In genomic region chr17:76683011-76683755, GRCh38 we compare ENCODE assay signal across 6 cellular contexts. TPM values are rescaled to one million over a fixed set of nuclear protein-coding genes. Genes with fewer than 3 reads are reported as not detected.
DNase-seq lines count a peak whose midpoint lies in the region; ATAC-seq and TF ChIP-seq lines count a peak whose summit lies in the region.

No MANE protein-coding gene starts in this region.

- no peak for DNase-seq in HCT116 (ENCODE audit: low read depth, low spot score)
- DNase-seq in astrocyte of the spinal cord (ENCODE audit: low read depth, low spot score) = no peak
- no peak for DNase-seq in nephron progenitor cell
- no peak for DNase-seq in NCI-H748 treated with DMSO at 0.1 percent for 48 hours (lab: John Stamatoyannopoulos, UW)
- DNase-seq in head of caudate nucleus = no peak

- H3K9me3 ChIP-seq in HCT116 (ENCODE audit: control insufficient read depth in 1 of 2, insufficient read depth in 1 of 2, low read depth in 1 of 2, low read length in 2 of 2) = no peaks in the 10 kb centered on the region

- H3K27me3 ChIP-seq in HCT116 (ENCODE audit: insufficient read depth, low read length) = no peaks in the 10 kb centered on the region

- peak overlapping the region; percentile 16 for H3K4me3 Mint-ChIP-seq in nephron progenitor cell

- no peaks in the 10 kb centered on the region for H3K79me2 ChIP-seq in HCT116 (ENCODE audit: insufficient read depth, low read length)

- CTCF ChIA-PET in HCT116 (lab: Charles Lee) = interaction anchor here (1.8 to 2.8 kb wide), 2 partner anchors 11 to 28 kb away, joined by 5 to 12 read pairs; partner anchors contain the start of gene MXRA7

- POLR2A ChIA-PET in HCT116 (lab: Charles Lee) = interaction anchor here (3.5 kb wide), 1 partner anchor 12 kb away, joined by 17 read pairs; no protein-coding TSS in a partner anchor

- peak overlapping the region; percentile 29 for H3K27ac Mint-ChIP-seq in nephron progenitor cell

- in situ Hi-C loops in astrocyte of the spinal cord (cut with HindIII; ENCODE audit: low sequenced_read_pairs) = no loop called here

- no peaks in the 10 kb centered on the region for H3K36me3 Mint-ChIP-seq in nephron progenitor cell (ENCODE audit: low read depth)

- RAD21 ChIA-PET in HCT116 (lab: Charles Lee; ENCODE audit: low non-redundant PET in 1 of 2, low total read pairs in 2 of 2, uncharacterized antibody in 2 of 2, unreplicated experiment in 2 of 2) = no interaction called here

- H3K4me3 ChIP-seq in HCT116 (replicated peaks in 1 of 2; ENCODE audit: low read depth in 1 of 2, low read length in 2 of 2) = no peak overlapping the region
- H3K4me3 ChIP-seq in astrocyte of the spinal cord (ENCODE audit: low read depth, low read length) = no peak overlapping the region

- peaks cover 4% of the 10 kb centered on the region for H3K27me3 Mint-ChIP-seq in nephron progenitor cell (ENCODE audit: low read depth, poor library complexity)

- peaks cover 8 to 10% of the 10 kb centered on the region in 2 experiments for H3K4me1 ChIP-seq in HCT116 (ENCODE audit: control insufficient read depth in 1 of 2, insufficient read depth in 2 of 2, low read length in 2 of 2)

- H3K9ac ChIP-seq in HCT116 (ENCODE audit: low read length) = no peak overlapping the region

- H2AFZ ChIP-seq in HCT116 (ENCODE audit: low read depth, low read length, poor library complexity, severe bottlenecking) = no peak overlapping the region

- no peaks in the 10 kb centered on the region for H4K20me1 ChIP-seq in HCT116 (ENCODE audit: insufficient read depth)

- no TSS peak for BruUV-seq in HCT116 (replicated peaks; lab: Mats Ljungman, UMichigan)

- no peak for TF ChIP-seq POLR2A in HCT116 (IDR thresholded peaks at IDR 0.05; ENCODE audit: borderline replicate concordance, extremely low read depth, insufficient read depth, insufficient read length)

- H3K36me3 ChIP-seq in HCT116 (ENCODE audit: control insufficient read depth in 1 of 2, insufficient read depth in 2 of 2, low read length in 2 of 2) = peaks cover 0 to 2% of the 10 kb centered on the region in 2 experiments; a peak in 1 of 4 replicates

- peaks cover 68% of the 10 kb centered on the region for H3K4me1 Mint-ChIP-seq in nephron progenitor cell

- ATAC-seq in HCT116 (no peak), HG03378 (IDR thresholded peaks at IDR 0.05; ENCODE audit: unreplicated experiment) (no peak)

- H3K9me2 ChIP-seq in HCT116 (ENCODE audit: insufficient read depth) = no peaks in the 10 kb centered on the region

- H3K4me2 ChIP-seq in HCT116 (ENCODE audit: low read length) = no peak overlapping the region

- no peaks in the 10 kb centered on the region for H3K9me3 Mint-ChIP-seq in nephron progenitor cell

- TF ChIP-seq RAD21 in HCT116 (IDR thresholded peaks at IDR 0.05; ENCODE audit: low read depth) = peak; percentile 21; the same call in 1 of the 2 replicates

- no peak overlapping the region for H3K27ac ChIP-seq in HCT116 (ENCODE audit: low read depth, low read length)

- TF ChIP-seq CTCF in HCT116 (IDR thresholded peaks at IDR 0.05 in 2 of 3, conservative IDR thresholded peaks at IDR 0.05 in 1 of 3; ENCODE audit: borderline replicate concordance in 1 of 3, insufficient read depth in 1 of 3, low read depth in 2 of 3, low read length in 2 of 3) = peak in 2 of 3 experiments; percentile 20 to 36; a peak in 2 of 6 replicates
- peak; percentile 27 for TF ChIP-seq CTCF in astrocyte of the spinal cord (IDR thresholded peaks at IDR 0.05; ENCODE audit: low read depth, low read length)
- peak; percentile 17 for TF ChIP-seq CTCF in nephron progenitor cell (IDR thresholded peaks at IDR 0.05)

- intact Hi-C loops in HCT116 (cut with micrococcal nuclease) (no loop called here), head of caudate nucleus (cut with DNase I) (no loop called here)

TF ChIP-seq in HCT116, 20 proteins besides CTCF, POLR2A, EP300 and RAD21:
- TF ChIP-seq ZNF274 (IDR thresholded peaks at IDR 0.05; ENCODE audit: low read depth, low read length) (no peak), ATF3 (IDR thresholded peaks at IDR 0.05) (no peak)

RNA-seq across cellular contexts. Expression of gene MXRA7, which starts 27.6 kb away (rescaled TPM):
- 57.1 TPM for total RNA-seq in HCT116 (2021; ENCODE audit: unreplicated experiment)
- 41.8 and 61.1 TPM in 2 replicates for polyA plus RNA-seq in HCT116 (2012)

RNA-seq across cellular contexts. Expression of gene ST6GALNAC1, which starts 39.6 kb away (rescaled TPM):
- not detected for total RNA-seq in HCT116 (2021; ENCODE audit: unreplicated experiment)
- polyA plus RNA-seq in HCT116 (2012) = 0.12 and 0.30 TPM in 2 replicates

RNA-seq across cellular contexts. Expression of gene JMJD6, which starts 43.2 kb away (rescaled TPM):
- total RNA-seq in HCT116 (2021; ENCODE audit: unreplicated experiment) = 47.6 TPM
- 47.5 and 60.9 TPM in 2 replicates for polyA plus RNA-seq in HCT116 (2012)

RNA-seq across cellular contexts. Expression of gene METTL23, which starts 43.5 kb away (rescaled TPM):
- total RNA-seq in HCT116 (2021; ENCODE audit: unreplicated experiment) = 57.8 TPM
- polyA plus RNA-seq in HCT116 (2012) = 50.4 and 68.6 TPM in 2 replicates

RNA-seq across cellular contexts. Expression of gene SRSF2, which starts 53.9 kb away (rescaled TPM):
- 422 TPM for total RNA-seq in HCT116 (2021; ENCODE audit: unreplicated experiment)
- polyA plus RNA-seq in HCT116 (2012) = 220 and 291 TPM in 2 replicates
